Comparison of ENCODE assay signal across 8 cellular contexts in the genomic region with DNA sequence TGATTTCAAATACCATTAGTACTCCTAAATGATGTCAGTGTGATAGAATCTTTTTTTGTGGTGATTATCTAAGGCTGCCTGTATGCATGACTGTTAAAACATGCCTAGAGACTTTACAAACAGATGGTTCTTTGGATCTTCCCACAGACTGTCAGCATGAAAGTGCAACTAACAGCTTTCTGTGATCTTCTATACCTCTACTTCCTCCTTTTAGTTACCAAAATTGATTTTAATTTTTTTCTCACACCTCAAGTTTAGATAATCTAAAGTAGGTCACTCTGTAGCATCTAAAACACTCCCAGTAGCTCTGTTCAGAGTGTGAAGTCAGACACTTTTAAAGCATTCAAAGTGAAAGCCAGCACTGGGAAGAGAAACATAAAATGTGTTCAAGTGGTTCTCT.
DNase-seq lines count a peak whose midpoint lies in the region; ATAC-seq lines count a peak whose summit lies in the region.

No MANE protein-coding gene starts in this region.

- H3K27me3 ChIP-seq in CD4-positive, CD25-positive, alpha-beta regulatory T cell (ENCODE audit: control insufficient read depth, insufficient read depth, low read length): peaks cover 4% of the 10 kb centered on the region
- no peaks in the 10 kb centered on the region for H3K27me3 ChIP-seq in H7 (ENCODE audit: control insufficient read depth, insufficient read depth, low read length)

- peak overlapping the region; percentile 9 for H3K4me3 ChIP-seq in CD4-positive, CD25-positive, alpha-beta regulatory T cell (ENCODE audit: low read depth, low read length)
- H3K4me3 ChIP-seq in H7 (ENCODE audit: insufficient read depth, low read depth, low read length): no peak overlapping the region

- ATAC-seq in CD4-positive, CD25-positive, alpha-beta regulatory T cell (ENCODE audit: low read depth in 2 of 2): peak; percentile 50 to 58
- ATAC-seq in GM19372 (IDR thresholded peaks at IDR 0.05; ENCODE audit: low read depth, unreplicated experiment) (peak; percentile 93), HG03342 (IDR thresholded peaks at IDR 0.05; ENCODE audit: unreplicated experiment) (peak; percentile 96)
- peak; percentile 85 to 91 for ATAC-seq in activated naive CD4-positive, alpha-beta T cell treated with anti-CD3 and anti-CD28 coated beads, Interleukin-2, amount 50 U/mL, for 72 hours

- H3K27ac Mint-ChIP-seq in CD4-positive, CD25-positive, alpha-beta regulatory T cell: peak overlapping the region in 1 of 3 donors; percentile 57
- peak overlapping the region in 1 of 2 donors; percentile 81 for H3K27ac Mint-ChIP-seq in activated naive CD4-positive, alpha-beta T cell treated with anti-CD3 and anti-CD28 coated beads, Interleukin-2, amount 50 U/mL, for 72 hours

- H3K27me3 Mint-ChIP-seq in CD4-positive, CD25-positive, alpha-beta regulatory T cell: peaks cover 15% of the 10 kb centered on the region

- peaks cover 11 to 49% (median 22%) of the 10 kb centered on the region in 4 donors for H3K4me1 Mint-ChIP-seq in CD4-positive, CD25-positive, alpha-beta regulatory T cell

- no peaks in the 10 kb centered on the region for H3K36me3 Mint-ChIP-seq in CD4-positive, CD25-positive, alpha-beta regulatory T cell
- H3K36me3 Mint-ChIP-seq in activated naive CD4-positive, alpha-beta T cell treated with anti-CD3 and anti-CD28 coated beads, Interleukin-2, amount 50 U/mL, for 72 hours: no peaks in the 10 kb centered on the region

- DNase-seq in CD4-positive, CD25-positive, alpha-beta regulatory T cell: peak in 2 of 3 donors; percentile 22 to 45
- no peak for DNase-seq in activated naive CD4-positive, alpha-beta T cell treated with anti-CD3 and anti-CD28 coated beads, Interleukin-2, amount 50 U/mL, for 72 hours (ENCODE audit: low spot score in 2 of 2)
- DNase-seq in DMS 273 (lab: John Stamatoyannopoulos, UW; ENCODE audit: unreplicated experiment) (no peak), H7 (no peak), HT-29 (ENCODE audit: low spot score) (no peak)
- no peak for DNase-seq in stimulated activated CD4-positive, alpha-beta T cell treated with anti-CD3 and anti-CD28 coated beads, Interleukin-1b, Interleukin-23, amount 100 ng/mL, for 48 hours

- peak overlapping the region in 1 of 4 donors; percentile 7 for H3K4me3 Mint-ChIP-seq in CD4-positive, CD25-positive, alpha-beta regulatory T cell

- peaks cover 18% of the 10 kb centered on the region for H3K4me1 ChIP-seq in CD4-positive, CD25-positive, alpha-beta regulatory T cell (ENCODE audit: control insufficient read depth, insufficient read depth, low read length, poor library complexity, severe bottlenecking)

- no peaks in the 10 kb centered on the region for H3K36me3 ChIP-seq in CD4-positive, CD25-positive, alpha-beta regulatory T cell (ENCODE audit: control insufficient read depth, insufficient read depth, low read length)
- H3K36me3 ChIP-seq in H7 (replicated peaks; ENCODE audit: control insufficient read depth, insufficient read depth, low read length): no peaks in the 10 kb centered on the region; the same call in 1 of the 2 replicates

- H3K27ac ChIP-seq in CD4-positive, CD25-positive, alpha-beta regulatory T cell (ENCODE audit: insufficient read depth, low read length, poor library complexity, severe bottlenecking): peak overlapping the region; percentile 53

- no peaks in the 10 kb centered on the region for H3K9me3 ChIP-seq in CD4-positive, CD25-positive, alpha-beta regulatory T cell (ENCODE audit: control insufficient read depth in 2 of 2, low read length in 2 of 2)

- peaks cover 0 to 2% (median 0%) of the 10 kb centered on the region in 7 donors for H3K9me3 Mint-ChIP-seq in CD4-positive, CD25-positive, alpha-beta regulatory T cell
- no peaks in the 10 kb centered on the region for H3K9me3 Mint-ChIP-seq in activated naive CD4-positive, alpha-beta T cell treated with anti-CD3 and anti-CD28 coated beads, Interleukin-2, amount 50 U/mL, for 72 hours

Comparison
In these comparisons a context has a peak if more than half of its experiments do, and no peak if none do; other contexts are left out.
1. DNase-seq: peak in CD4-positive, CD25-positive, alpha-beta regulatory T cell (2 of 3); none in activated naive CD4-positive, alpha-beta T cell treated with anti-CD3 and anti-CD28 coated beads, Interleukin-2, amount 50 U/mL, for 72 hours (0 of 2), DMS 273 (single experiment), stimulated activated CD4-positive, alpha-beta T cell treated with anti-CD3 and anti-CD28 coated beads, Interleukin-1b, Interleukin-23, amount 100 ng/mL, for 48 hours (single experiment), H7 (single experiment) and HT-29 (single experiment).
2. Peak in every context shown above with its lines, with median percentiles within 50 percentile points of each other: ATAC-seq.